ENCODE assay signal across 1 cellular context in genomic region chr5:163436515-163436914, GRCh38.
TF ChIP-seq lines count a peak whose summit lies in the region.

No MANE protein-coding gene starts in this region.

TF ChIP-seq in K562, 482 proteins besides CTCF, POLR2A, EP300 and RAD21 (continued from another document):
- 0 out of 2 replicates have a peak, but pooled peaks have one; percentile 20 for TF ChIP-seq HIVEP1 (CRISPR knock-in tag; IDR thresholded peaks at IDR 0.05)
- TF ChIP-seq VEZF1 (CRISPR knock-in tag; IDR thresholded peaks at IDR 0.05), result 0 out of 2 replicates have a peak, but pooled peaks have one; percentile 23
